19 cellular contexts compared by ENCODE assay signal in the genomic region with DNA sequence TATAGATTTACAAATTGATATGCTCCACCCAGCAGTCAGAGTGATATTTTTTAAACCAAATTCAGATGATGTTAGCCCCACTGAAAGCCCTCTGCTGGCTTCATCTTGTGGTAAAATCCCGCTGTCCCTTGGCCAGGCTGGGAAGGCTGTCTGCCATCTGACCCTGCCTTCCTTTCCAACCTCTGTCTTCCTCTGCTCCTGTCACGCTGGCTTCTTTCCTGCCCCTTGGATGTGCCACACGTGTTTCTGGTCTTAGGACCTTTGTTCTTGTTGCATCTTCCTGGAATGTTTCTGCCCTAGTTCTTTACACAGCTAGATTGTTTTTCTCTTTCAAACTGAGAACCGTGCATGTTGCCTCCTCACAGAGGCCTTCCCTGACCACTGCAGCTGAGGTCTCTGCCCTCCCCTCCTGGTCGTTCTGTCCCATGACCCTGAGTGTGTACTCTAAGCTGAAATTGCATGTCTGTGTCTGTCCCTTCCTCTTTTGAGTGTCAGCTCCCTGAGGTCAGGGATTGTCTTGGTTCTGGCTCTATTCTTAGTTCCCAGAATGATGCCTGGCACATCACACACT. TPM values are rescaled to one million over a fixed set of nuclear protein-coding genes. Genes with fewer than 3 reads are reported as not detected.
DNase-seq lines count a peak whose midpoint lies in the region; ATAC-seq, FAIRE-seq and TF ChIP-seq lines count a peak whose summit lies in the region.
"Had no signal": no experiment of that assay in that cellular context is flagged by ENCODE, and none has a peak within 500 bp of the region (broad histone marks: within the 10 kb centered on the region; RNA-seq: fewer than 3 reads in every experiment).

No MANE protein-coding gene starts in this region.

- H3K4me3 Mint-ChIP-seq in chondrocyte (ENCODE audit: unreplicated experiment) = no peak overlapping the region
- H3K4me3 Mint-ChIP-seq: B cell; CD4-positive, alpha-beta memory T cell had no signal

- peak; percentile 48 for FAIRE-seq in GM12892 (lab: Jason Lieb, UNC)
- FAIRE-seq: H1, HTR-8/SVneo had no signal

- H3K27me3 Mint-ChIP-seq in chondrocyte (ENCODE audit: low read depth) = no peaks in the 10 kb centered on the region
- H3K27me3 Mint-ChIP-seq: B cell; CD4-positive, alpha-beta memory T cell had no signal

- H3K27me3 ChIP-seq in right lobe of liver (no peaks in the 10 kb centered on the region), sigmoid colon (no peaks in the 10 kb centered on the region)

- H3K4me1 ChIP-seq in right lobe of liver (no peaks in the 10 kb centered on the region), sigmoid colon (no peaks in the 10 kb centered on the region)

- ATAC-seq in right lobe of liver = peak; percentile 31 to 59 (median 38)
- no peak for ATAC-seq in HG03442 (IDR thresholded peaks at IDR 0.05; ENCODE audit: unreplicated experiment)
- ATAC-seq: PC-3 had no signal

- peaks cover 4% of the 10 kb centered on the region for H3K9me3 Mint-ChIP-seq in chondrocyte (ENCODE audit: low read depth)
- H3K9me3 Mint-ChIP-seq: CD4-positive, alpha-beta memory T cell had no signal

- WGBS in right lobe of liver (ENCODE audit: insufficient coverage, low coverage, low lambda C conversion rate, missing lambda C conversion rate) = 59% methylated on average over 4 of the region's 5 CpGs
- 56 to 76% methylated on average over 5 of the region's 5 CpGs for WGBS in sigmoid colon, 2 donors

- DNase-seq in GM12892 (ENCODE audit: insufficient read length) = no peak
- peak; percentile 19 for DNase-seq in chondrocyte (ENCODE audit: low spot score)
- DNase-seq in right lobe of liver = no peak
- DNase-seq in sigmoid colon = peak; percentile 25
- DNase-seq in SW480 (ENCODE audit: low spot score) = no peak
- DNase-seq in NCI-H774 (lab: John Stamatoyannopoulos, UW) = no peak
- DNase-seq: CD4-positive, alpha-beta memory T cell; DMS79; GDM1; KBM-7; NCI-H1048; NCI-H2107; NCI-H226; NK-92 treated with Interleukin-12 subunit alpha and Interleukin-12 subunit beta, amount 100 ng/mL, for 24 hours; PC-3 had no signal

- TF ChIP-seq EP300 in sigmoid colon (IDR thresholded peaks at IDR 0.05) = no peak

- no peak overlapping the region for H3K27ac Mint-ChIP-seq in chondrocyte (ENCODE audit: unreplicated experiment)
- H3K27ac Mint-ChIP-seq: B cell had no signal

- TF ChIP-seq CTCF in chondrocyte (IDR thresholded peaks at IDR 0.05) (no peak), right lobe of liver (IDR thresholded peaks at IDR 0.05) (no peak), sigmoid colon (IDR thresholded peaks at IDR 0.05) (no peak)

- TF ChIP-seq POLR2A in GM12892 (IDR thresholded peaks at IDR 0.05; ENCODE audit: low read depth, low read length) (no peak), right lobe of liver (IDR thresholded peaks at IDR 0.05) (no peak), sigmoid colon (IDR thresholded peaks at IDR 0.05) (no peak)

- H3K4me1 Mint-ChIP-seq in chondrocyte (ENCODE audit: low read depth) = no peaks in the 10 kb centered on the region
- H3K4me1 Mint-ChIP-seq: B cell had no signal

- H3K36me3 ChIP-seq in right lobe of liver (no peaks in the 10 kb centered on the region), sigmoid colon (peaks cover 0 to 31% (median 0%) of the 10 kb centered on the region in 4 donors)

- H3K9me3 ChIP-seq in right lobe of liver = no peaks in the 10 kb centered on the region
- H3K9me3 ChIP-seq in sigmoid colon = no peaks in the 10 kb centered on the region

- no peak overlapping the region for H3K4me3 ChIP-seq in right lobe of liver
- H3K4me3 ChIP-seq in sigmoid colon = no peak overlapping the region

- no peak overlapping the region for H3K27ac ChIP-seq in right lobe of liver
- no peak overlapping the region for H3K27ac ChIP-seq in sigmoid colon

- intact Hi-C loops in right lobe of liver (cut with DNase I) (loop anchor here in 1 of 2 donors (10.0 kb wide), 1 partner anchor 310 kb away; no protein-coding TSS in a partner anchor), sigmoid colon (cut with DNase I) (no loop called here)

- H3K36me3 Mint-ChIP-seq in chondrocyte (ENCODE audit: low read depth) = no peaks in the 10 kb centered on the region

RNA-seq across cellular contexts. Expression of gene NT5M, which starts 11.4 kb away (rescaled TPM):
- 1.6 TPM for polyA plus RNA-seq in GM12892 (2012; ENCODE audit: missing spikeins)
- total RNA-seq in chondrocyte (3.5 to 4.0 TPM (median 4.0 TPM) in 3 replicates), right lobe of liver (1 to 10 TPM in 2 of 6 experiments, under 1 TPM in 4; 0.51 to 3.0 (median 0.87) TPM), sigmoid colon (1 to 10 TPM; 4.3 to 5.8 (median 5.5) TPM)
- 1 to 10 TPM in 2 of 3 donors, under 1 TPM in 1; 0.92 to 4.2 (median 1.9) TPM for polyA plus RNA-seq in sigmoid colon

RNA-seq across cellular contexts. Expression of gene COPS3, which starts 33.5 kb away (rescaled TPM):
- polyA plus RNA-seq in GM12892 (2012; ENCODE audit: missing spikeins) = 83.9 TPM
- total RNA-seq in chondrocyte (50.9 to 69.0 TPM (median 55.8 TPM) in 3 replicates), right lobe of liver (10 to 100 TPM; 19.7 to 33.0 (median 25.8) TPM), sigmoid colon (100 to 1,000 TPM in 1 of 4 donors, 10 to 100 TPM in 3; 56.8 to 105 (median 72.7) TPM)
- polyA plus RNA-seq in sigmoid colon = 10 to 100 TPM; 44.6 to 50.5 (median 48.3) TPM

Comparison
In these comparisons a context has a peak if more than half of its experiments do, and no peak if none do; other contexts are left out.
1. DNase-seq: peak in chondrocyte (single experiment) and sigmoid colon (single experiment); none in GM12892 (single experiment), right lobe of liver (0 of 3), SW480 (single experiment) and NCI-H774 (single experiment).